Comparison of ENCODE assay signal across 25 cellular contexts in the genomic region with DNA sequence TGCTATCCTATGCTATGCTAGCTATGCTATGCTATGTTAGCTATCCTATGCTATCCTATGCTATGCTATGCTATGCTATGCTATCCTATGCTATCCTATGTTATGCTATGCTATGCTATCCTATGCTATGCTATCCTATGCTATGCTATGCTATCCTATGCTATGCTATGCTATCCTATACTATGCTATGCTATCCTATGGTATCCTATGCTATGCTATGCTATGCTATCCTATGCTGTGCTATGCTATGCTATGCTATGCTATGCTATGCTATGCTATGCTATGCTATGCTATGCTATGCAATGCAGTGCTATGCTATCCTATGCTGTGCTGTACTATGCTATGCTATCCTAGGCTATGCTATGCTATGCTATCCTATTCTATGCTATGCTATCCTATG. TPM values are rescaled to one million over a fixed set of nuclear protein-coding genes. Genes with fewer than 3 reads are reported as not detected.
DNase-seq lines count a peak whose midpoint lies in the region; ATAC-seq and TF ChIP-seq lines count a peak whose summit lies in the region.
"Had no signal": no experiment of that assay in that cellular context is flagged by ENCODE, and none has a peak within 500 bp of the region (broad histone marks: within the 10 kb centered on the region; RNA-seq: fewer than 3 reads in every experiment).

No MANE protein-coding gene starts in this region.

- no peaks in the 10 kb centered on the region for H3K27me3 ChIP-seq in Karpas-422 (ENCODE audit: low read length)
- H3K27me3 ChIP-seq in osteoblast (ENCODE audit: insufficient read depth, low read length): no peaks in the 10 kb centered on the region
- no peaks in the 10 kb centered on the region for H3K27me3 ChIP-seq in brain microvascular endothelial cell (replicated peaks)
- H3K27me3 ChIP-seq: right atrium auricular region, upper lobe of left lung had no signal

- 0 out of 2 replicates have a peak, but pooled peaks cover 2% of the 10 kb centered on the region for H3K9me2 ChIP-seq in Karpas-422 (replicated peaks; ENCODE audit: insufficient read depth, low read length)

- H3K36me3 ChIP-seq in Karpas-422 (ENCODE audit: insufficient read depth, low read length) (no peaks in the 10 kb centered on the region), osteoblast (ENCODE audit: insufficient read depth, low read length) (no peaks in the 10 kb centered on the region), brain microvascular endothelial cell (replicated peaks) (no peaks in the 10 kb centered on the region)
- H3K36me3 ChIP-seq: right atrium auricular region, upper lobe of left lung had no signal

- H3K4me3 Mint-ChIP-seq in activated T-cell treated with anti-CD3 and anti-CD28 coated beads, Interleukin-2, amount 50 U/mL, for 72 hours: peak overlapping the region in 1 of 2 donors; percentile 88
- H3K4me3 Mint-ChIP-seq in central memory CD8-positive, alpha-beta T cell: peak overlapping the region; percentile 81
- H3K4me3 Mint-ChIP-seq in stimulated activated memory B cell treated with anti-CD40 and anti-IgM and Interleukin-4, amounts not matched to agents 10 μg/mL and 1 μg/mL and 100 μg/mL, for 72 hours: no peak overlapping the region

- ATAC-seq in activated T-cell treated with anti-CD3 and anti-CD28 coated beads, Interleukin-2, amount 50 U/mL, for 72 hours (replicated peaks in 1 of 2): no peak
- ATAC-seq in central memory CD8-positive, alpha-beta T cell (replicated peaks; ENCODE audit: extremely low read depth, poor library complexity, severe bottlenecking): no peak
- ATAC-seq in stimulated activated memory B cell treated with anti-CD40 and anti-IgM and Interleukin-4, amounts not matched to agents 10 μg/mL and 1 μg/mL and 100 μg/mL, for 72 hours: no peak
- ATAC-seq in HG03439 (IDR thresholded peaks at IDR 0.05; ENCODE audit: unreplicated experiment): no peak
- ATAC-seq: K562, Panc1 had no signal

- no peak for DNase-seq in activated T-cell treated with anti-CD3 and anti-CD28 coated beads, Interleukin-2, amount 50 U/mL, for 72 hours
- no peak for DNase-seq in activated T-cell treated with anti-CD3 and anti-CD28 coated beads, Interleukin-2, amount 50 U/mL, for 1 hour
- no peak for DNase-seq in Karpas-422
- DNase-seq in central memory CD8-positive, alpha-beta T cell (ENCODE audit: low spot score in 2 of 2): no peak
- no peak for DNase-seq in osteoblast (ENCODE audit: insufficient read length, low spot score, missing footprints)
- no peak for DNase-seq in brain microvascular endothelial cell
- DNase-seq: activated effector memory CD4-positive, alpha-beta T cell treated with Interleukin-2 at 50 U/mL for 16 hours; C1 segment of cervical spinal cord; HCEC 1CT; NCI-H1048; NCI-H187; SIG-M5; upper lobe of left lung had no signal

- in situ Hi-C loops in brain microvascular endothelial cell (cut with HindIII; ENCODE audit: low pct_ligation_motif_present, low sequenced_read_pairs): no loop called here

- H3K79me2 ChIP-seq in Karpas-422 (ENCODE audit: low read length) (no peaks in the 10 kb centered on the region), osteoblast (ENCODE audit: insufficient read depth, low read length) (no peaks in the 10 kb centered on the region)

- no peaks in the 10 kb centered on the region for H3K27me3 Mint-ChIP-seq in activated T-cell treated with anti-CD3 and anti-CD28 coated beads, Interleukin-2, amount 50 U/mL, for 72 hours (ENCODE audit: low read depth)
- H3K27me3 Mint-ChIP-seq in central memory CD8-positive, alpha-beta T cell: no peaks in the 10 kb centered on the region
- no peaks in the 10 kb centered on the region for H3K27me3 Mint-ChIP-seq in stimulated activated memory B cell treated with anti-CD40 and anti-IgM and Interleukin-4, amounts not matched to agents 10 μg/mL and 1 μg/mL and 100 μg/mL, for 72 hours

- H3K9ac ChIP-seq in Karpas-422 (ENCODE audit: low read length): peak overlapping the region; percentile 56; the same call in 1 of the 2 replicates

- no peaks in the 10 kb centered on the region for H3K9me3 Mint-ChIP-seq in activated T-cell treated with anti-CD3 and anti-CD28 coated beads, Interleukin-2, amount 50 U/mL, for 72 hours
- H3K9me3 Mint-ChIP-seq in central memory CD8-positive, alpha-beta T cell: no peaks in the 10 kb centered on the region
- H3K9me3 Mint-ChIP-seq in stimulated activated memory B cell treated with anti-CD40 and anti-IgM and Interleukin-4, amounts not matched to agents 10 μg/mL and 1 μg/mL and 100 μg/mL, for 72 hours: no peaks in the 10 kb centered on the region
- H3K9me3 Mint-ChIP-seq: T-helper 1 cell treated with Interleukin-12 subunit alpha and Interleukin-12 subunit beta and Interleukin-4 antibody, amounts not matched to agents 30 μg/mL and 1 μg/mL, for 36 hours had no signal

- H3K4me1 ChIP-seq in Karpas-422 (ENCODE audit: low read length) (peaks cover 24% of the 10 kb centered on the region), osteoblast (ENCODE audit: insufficient read depth, low read length) (no peaks in the 10 kb centered on the region)
- H3K4me1 ChIP-seq: right atrium auricular region had no signal

- no peaks in the 10 kb centered on the region for H3K36me3 Mint-ChIP-seq in activated T-cell treated with anti-CD3 and anti-CD28 coated beads, Interleukin-2, amount 50 U/mL, for 72 hours (ENCODE audit: insufficient read depth in 2 of 2)
- H3K36me3 Mint-ChIP-seq in central memory CD8-positive, alpha-beta T cell (ENCODE audit: insufficient read depth): no peaks in the 10 kb centered on the region
- H3K36me3 Mint-ChIP-seq in stimulated activated memory B cell treated with anti-CD40 and anti-IgM and Interleukin-4, amounts not matched to agents 10 μg/mL and 1 μg/mL and 100 μg/mL, for 72 hours: no peaks in the 10 kb centered on the region

- no peak overlapping the region; the same call in 1 of the 2 replicates for H3K27ac ChIP-seq in Karpas-422 (ENCODE audit: low read length)
- H3K27ac ChIP-seq in osteoblast (ENCODE audit: low read depth, low read length): no peak overlapping the region
- H3K27ac ChIP-seq in brain microvascular endothelial cell: no peak overlapping the region
- H3K27ac ChIP-seq: coronary artery, right atrium auricular region, upper lobe of left lung, VCaP had no signal

- no peaks in the 10 kb centered on the region for H4K20me1 ChIP-seq in Karpas-422 (ENCODE audit: insufficient read depth, low read depth, low read length)
- no peaks in the 10 kb centered on the region for H4K20me1 ChIP-seq in osteoblast (ENCODE audit: insufficient read depth, low read length)

- H3K4me3 ChIP-seq in Karpas-422 (ENCODE audit: low read length): no peak overlapping the region; the same call in 1 of the 2 replicates
- H3K4me3 ChIP-seq in osteoblast (ENCODE audit: insufficient read depth, low read length): no peak overlapping the region
- no peak overlapping the region for H3K4me3 ChIP-seq in brain microvascular endothelial cell (ENCODE audit: low read depth, low read length)
- H3K4me3 ChIP-seq: K562, lung, right atrium auricular region had no signal

- no peak overlapping the region for H3K4me2 ChIP-seq in Karpas-422 (ENCODE audit: low read depth, low read length, poor library complexity, severe bottlenecking)
- H3K4me2 ChIP-seq in osteoblast (ENCODE audit: insufficient read depth, low read length): no peak overlapping the region

- H3K9me3 ChIP-seq in Karpas-422 (ENCODE audit: low read length): no peaks in the 10 kb centered on the region
- H3K9me3 ChIP-seq in osteoblast (ENCODE audit: low read depth, low read length): no peaks in the 10 kb centered on the region
- H3K9me3 ChIP-seq: right atrium auricular region had no signal

- peaks cover 18% of the 10 kb centered on the region for H3K4me1 Mint-ChIP-seq in activated T-cell treated with anti-CD3 and anti-CD28 coated beads, Interleukin-2, amount 50 U/mL, for 72 hours (ENCODE audit: low read depth)
- H3K4me1 Mint-ChIP-seq in central memory CD8-positive, alpha-beta T cell: peaks cover 16% of the 10 kb centered on the region
- peaks cover 50% of the 10 kb centered on the region for H3K4me1 Mint-ChIP-seq in stimulated activated memory B cell treated with anti-CD40 and anti-IgM and Interleukin-4, amounts not matched to agents 10 μg/mL and 1 μg/mL and 100 μg/mL, for 72 hours

- H2AFZ ChIP-seq in Karpas-422 (ENCODE audit: low read length) (no peak overlapping the region; the same call in 1 of the 2 replicates), osteoblast (ENCODE audit: low read length) (no peak overlapping the region)

- peak overlapping the region; percentile 96 for H3K27ac Mint-ChIP-seq in activated T-cell treated with anti-CD3 and anti-CD28 coated beads, Interleukin-2, amount 50 U/mL, for 72 hours
- peak overlapping the region; percentile 92 for H3K27ac Mint-ChIP-seq in central memory CD8-positive, alpha-beta T cell (ENCODE audit: low read depth)
- peak overlapping the region; percentile 97 for H3K27ac Mint-ChIP-seq in stimulated activated memory B cell treated with anti-CD40 and anti-IgM and Interleukin-4, amounts not matched to agents 10 μg/mL and 1 μg/mL and 100 μg/mL, for 72 hours

- TF ChIP-seq CTCF in osteoblast (IDR thresholded peaks at IDR 0.05; ENCODE audit: extremely low read depth, low read depth, low read length) (no peak), brain microvascular endothelial cell (IDR thresholded peaks at IDR 0.05; ENCODE audit: low read depth, low read length, missing control alignments) (no peak)

RNA-seq across cellular contexts. Expression of gene MS4A1, which starts 8.6 kb away (rescaled TPM):
- total RNA-seq in activated T-cell treated with anti-CD3 and anti-CD28 coated beads, Interleukin-2, amount 50 U/mL, for 72 hours: 1 to 10 TPM; 1.6 TPM
- 434 and 1,078 TPM in 2 replicates for total RNA-seq in Karpas-422 (2014; rRNA removed; shearing (Covaris generic); ENCODE audit: low replicate concordance)
- total RNA-seq in osteoblast: not detected in 2 replicates
- total RNA-seq: glomerular endothelial cell, kidney epithelial cell, osteocyte, right atrium auricular region had no signal

RNA-seq across cellular contexts. Expression of gene MS4A5, which starts 17.7 kb away (rescaled TPM):
- not detected for total RNA-seq in activated T-cell treated with anti-CD3 and anti-CD28 coated beads, Interleukin-2, amount 50 U/mL, for 72 hours
- total RNA-seq in Karpas-422 (2014; rRNA removed; shearing (Covaris generic); ENCODE audit: low replicate concordance): not detected in 2 replicates
- not detected in 2 replicates for total RNA-seq in osteoblast
- total RNA-seq: glomerular endothelial cell, K562, kidney epithelial cell, lung, osteocyte, right atrium auricular region, upper lobe of left lung had no signal

RNA-seq across cellular contexts. Expression of gene MS4A12, which starts 45.5 kb away (rescaled TPM):
- total RNA-seq in activated T-cell treated with anti-CD3 and anti-CD28 coated beads, Interleukin-2, amount 50 U/mL, for 72 hours: not detected
- total RNA-seq in Karpas-422 (2014; rRNA removed; shearing (Covaris generic); ENCODE audit: low replicate concordance): 6.3 and 8.2 TPM in 2 replicates
- not detected in 2 replicates for total RNA-seq in osteoblast
- total RNA-seq: glomerular endothelial cell, K562, kidney epithelial cell, lung, osteocyte, right atrium auricular region, upper lobe of left lung had no signal

RNA-seq across cellular contexts. Expression of gene MS4A14, which starts 50.8 kb away (rescaled TPM):
- total RNA-seq in activated T-cell treated with anti-CD3 and anti-CD28 coated beads, Interleukin-2, amount 50 U/mL, for 72 hours: not detected
- total RNA-seq in Karpas-422 (2014; rRNA removed; shearing (Covaris generic); ENCODE audit: low replicate concordance): 0.65 and 1.3 TPM in 2 replicates
- total RNA-seq in osteoblast: not detected in 2 replicates
- total RNA-seq: glomerular endothelial cell, K562, kidney epithelial cell, osteocyte had no signal

Comparison
In these comparisons a context has a peak if more than half of its experiments do, and no peak if none do; other contexts are left out.
1. RNA of gene MS4A1, which starts 8.6 kb away (total RNA-seq): 434 to 1,078 TPM in Karpas-422; 1.6 TPM in activated T-cell treated with anti-CD3 and anti-CD28 coated beads, Interleukin-2, amount 50 U/mL, for 72 hours and not detected in osteoblast; every median in the first group is over 100 times any median in the second.
2. Peak in every context shown above with its lines, with median percentiles within 50 percentile points of each other: H3K27ac Mint-ChIP-seq.